14 cellular contexts compared by ENCODE assay signal in genomic region chr3:156352728-156353127, GRCh38.
"Had no signal": no experiment of that assay in that cellular context is flagged by ENCODE, and none has a peak within 500 bp of the region (broad histone marks: within the 10 kb centered on the region; RNA-seq: fewer than 3 reads in every experiment).

No MANE protein-coding gene starts in this region.

- ATAC-seq: foreskin keratinocyte, gastroesophageal sphincter, left lung had no signal

- H3K9me3 Mint-ChIP-seq: dendritic cell treated with granulocyte-macrophage colony-stimulating factor and Interleukin-4, amounts not matched to agents 40 ng/mL and 50 ng/mL, for 4 days; memory B cell had no signal

- H3K4me3 Mint-ChIP-seq: dendritic cell treated with granulocyte-macrophage colony-stimulating factor and Interleukin-4, amounts not matched to agents 40 ng/mL and 50 ng/mL, for 4 days; memory B cell had no signal

- H3K27ac Mint-ChIP-seq: dendritic cell treated with granulocyte-macrophage colony-stimulating factor and Interleukin-4, amounts not matched to agents 40 ng/mL and 50 ng/mL, for 4 days; memory B cell had no signal

- H3K36me3 Mint-ChIP-seq: memory B cell had no signal

- DNase-seq: colonic mucosa; cortex of kidney; effector CD4-positive, alpha-beta T cell; effector memory CD4-positive, alpha-beta T cell; foreskin keratinocyte; heart left ventricle; hippocampal formation; left cardiac atrium; left lung; mammary epithelial cell; midbrain had no signal
